ENCODE assay signal across 16 cellular contexts in the genomic region with DNA sequence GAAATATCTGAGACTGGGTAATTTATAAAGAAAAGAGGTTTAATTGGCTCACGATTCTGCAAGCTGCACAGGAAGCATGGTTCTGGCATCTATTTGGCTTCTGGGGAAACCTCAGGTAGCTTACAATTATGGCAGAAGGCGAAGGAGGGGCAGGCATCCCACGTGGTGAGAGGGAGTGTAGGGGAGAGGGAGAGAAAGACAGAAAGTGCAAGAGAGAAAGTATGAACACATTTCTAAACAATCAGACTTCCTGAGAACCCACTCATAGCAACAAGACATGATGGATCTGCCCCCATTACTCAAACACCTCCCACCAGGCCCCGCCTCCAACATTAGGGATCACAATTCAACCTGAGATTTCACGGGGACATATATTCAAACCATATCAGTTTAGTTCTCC.
DNase-seq lines count a peak whose midpoint lies in the region; ATAC-seq and TF ChIP-seq lines count a peak whose summit lies in the region.
"Had no signal": no experiment of that assay in that cellular context is flagged by ENCODE, and none has a peak within 500 bp of the region (broad histone marks: within the 10 kb centered on the region; RNA-seq: fewer than 3 reads in every experiment).

No MANE protein-coding gene starts in this region.

- H3K27ac ChIP-seq in GM23338 (ENCODE audit: low read depth), result no peak overlapping the region

- no peaks in the 10 kb centered on the region for H3K27me3 ChIP-seq in GM23338 (ENCODE audit: insufficient read depth)

- H3K4me1 ChIP-seq in GM23338 (ENCODE audit: insufficient read depth), result no peaks in the 10 kb centered on the region
- H3K4me1 ChIP-seq: HAP-1 had no signal

- H3K36me3 Mint-ChIP-seq in activated CD4-positive, alpha-beta memory T cell treated with anti-CD3 and anti-CD28 coated beads for 36 hours, result no peaks in the 10 kb centered on the region
- H3K36me3 Mint-ChIP-seq in activated CD4-positive, alpha-beta memory T cell treated with anti-CD3 and anti-CD28 coated beads, Interleukin-2, amount 10 ng/mL, durations not matched to agents 7 days and 5 days (ENCODE audit: low read depth), result no peaks in the 10 kb centered on the region
- H3K36me3 Mint-ChIP-seq in GM23338 (ENCODE audit: low read depth) (peaks cover 2% of the 10 kb centered on the region; the same call in 1 of the 3 replicates), T-helper 17 cell (ENCODE audit: low read depth) (no peaks in the 10 kb centered on the region)
- H3K36me3 Mint-ChIP-seq in stimulated activated effector memory CD8-positive, alpha-beta T cell treated with anti-CD3 and anti-CD28 coated beads, Interleukin-12 subunit alpha, Interleukin-12 subunit beta, amount 100 ng/mL, for 72 hours, result no peaks in the 10 kb centered on the region
- H3K36me3 Mint-ChIP-seq in effector memory CD8-positive, alpha-beta T cell (ENCODE audit: insufficient read depth), result no peaks in the 10 kb centered on the region
- H3K36me3 Mint-ChIP-seq: CD4-positive, alpha-beta memory T cell had no signal

- TF ChIP-seq CTCF in GM23338 (conservative IDR thresholded peaks at IDR 0.05; ENCODE audit: low read depth in 2 of 2), result no peak

- 0 out of 2 replicates have a peak, but pooled peaks cover 3% of the 10 kb centered on the region for H3K36me3 ChIP-seq in GM23338 (ENCODE audit: insufficient read depth)
- H3K36me3 ChIP-seq: HAP-1 had no signal

- CTCF ChIA-PET in activated CD4-positive, alpha-beta memory T cell treated with anti-CD3 and anti-CD28 coated beads for 36 hours (lab: Charles Lee), result interaction anchor here (1.3 to 9.0 kb wide), 6 partner anchors 20 to 127 kb away, joined by 3 to 89 read pairs (median 18); no protein-coding TSS in a partner anchor
- CTCF ChIA-PET in activated CD4-positive, alpha-beta memory T cell treated with anti-CD3 and anti-CD28 coated beads, Interleukin-2, amount 10 ng/mL, durations not matched to agents 7 days and 5 days (lab: Charles Lee), result interaction anchor here (1.4 to 2.7 kb wide), 6 partner anchors 24 to 518 kb away, joined by 3 to 29 read pairs (median 4); no protein-coding TSS in a partner anchor

- no peak overlapping the region for H3K4me3 Mint-ChIP-seq in activated CD4-positive, alpha-beta memory T cell treated with anti-CD3 and anti-CD28 coated beads for 36 hours
- H3K4me3 Mint-ChIP-seq in activated CD4-positive, alpha-beta memory T cell treated with anti-CD3 and anti-CD28 coated beads, Interleukin-2, amount 10 ng/mL, durations not matched to agents 7 days and 5 days, result no peak overlapping the region
- H3K4me3 Mint-ChIP-seq in GM23338 (no peak overlapping the region), T-helper 17 cell (no peak overlapping the region)
- H3K4me3 Mint-ChIP-seq in stimulated activated effector memory CD8-positive, alpha-beta T cell treated with anti-CD3 and anti-CD28 coated beads, Interleukin-12 subunit alpha, Interleukin-12 subunit beta, amount 100 ng/mL, for 72 hours, result no peak overlapping the region
- H3K4me3 Mint-ChIP-seq in effector memory CD8-positive, alpha-beta T cell, result no peak overlapping the region
- H3K4me3 Mint-ChIP-seq: CD4-positive, alpha-beta memory T cell; HFFc6 had no signal

- DNase-seq in activated CD4-positive, alpha-beta memory T cell treated with anti-CD3 and anti-CD28 coated beads for 36 hours, result peak; percentile 31
- DNase-seq in activated CD4-positive, alpha-beta memory T cell treated with anti-CD3 and anti-CD28 coated beads, Interleukin-2, amount 10 ng/mL, durations not matched to agents 7 days and 5 days, result no peak
- DNase-seq in GM23338 (ENCODE audit: low spot score) (no peak), T-helper 17 cell (no peak)
- DNase-seq in stimulated activated effector memory CD8-positive, alpha-beta T cell treated with anti-CD3 and anti-CD28 coated beads, Interleukin-12 subunit alpha, Interleukin-12 subunit beta, amount 100 ng/mL, for 72 hours (ENCODE audit: low spot score in 2 of 2), result no peak
- no peak for DNase-seq in effector memory CD8-positive, alpha-beta T cell
- DNase-seq: C1 segment of cervical spinal cord; Calu3; CD4-positive, alpha-beta memory T cell; COR-L47; DMS53; DMS79 treated with DMSO at 0.1 percent for 48 hours; GF-D8; GOT3; HFFc6 had no signal

- H3K4me2 ChIP-seq in GM23338, result no peak overlapping the region

- no peaks in the 10 kb centered on the region for H4K20me1 ChIP-seq in GM23338 (replicated peaks; ENCODE audit: insufficient read depth)

- H3K9me3 Mint-ChIP-seq in activated CD4-positive, alpha-beta memory T cell treated with anti-CD3 and anti-CD28 coated beads for 36 hours, result peaks cover 11% of the 10 kb centered on the region
- peaks cover 11% of the 10 kb centered on the region for H3K9me3 Mint-ChIP-seq in activated CD4-positive, alpha-beta memory T cell treated with anti-CD3 and anti-CD28 coated beads, Interleukin-2, amount 10 ng/mL, durations not matched to agents 7 days and 5 days
- peaks cover 17% of the 10 kb centered on the region; the same call in 2 of the 3 replicates for H3K9me3 Mint-ChIP-seq in GM23338
- peaks cover 2% of the 10 kb centered on the region for H3K9me3 Mint-ChIP-seq in stimulated activated effector memory CD8-positive, alpha-beta T cell treated with anti-CD3 and anti-CD28 coated beads, Interleukin-12 subunit alpha, Interleukin-12 subunit beta, amount 100 ng/mL, for 72 hours
- H3K9me3 Mint-ChIP-seq in effector memory CD8-positive, alpha-beta T cell, result peaks cover 0 to 1% of the 10 kb centered on the region in 2 donors

- H2AFZ ChIP-seq in GM23338, result 0 out of 2 replicates have a peak overlapping the region, but pooled peaks have one; percentile 18

- ATAC-seq in GM23338 (no peak), T-helper 17 cell (no peak)
- ATAC-seq in stimulated activated effector memory CD8-positive, alpha-beta T cell treated with anti-CD3 and anti-CD28 coated beads, Interleukin-12 subunit alpha, Interleukin-12 subunit beta, amount 100 ng/mL, for 72 hours, result peak; percentile 51
- no peak for ATAC-seq in effector memory CD8-positive, alpha-beta T cell (replicated peaks)

- POLR2A ChIA-PET in activated CD4-positive, alpha-beta memory T cell treated with anti-CD3 and anti-CD28 coated beads for 36 hours (lab: Charles Lee), result no interaction called here
- POLR2A ChIA-PET in activated CD4-positive, alpha-beta memory T cell treated with anti-CD3 and anti-CD28 coated beads, Interleukin-2, amount 10 ng/mL, durations not matched to agents 7 days and 5 days (lab: Charles Lee), result no interaction called here

- no peaks in the 10 kb centered on the region for H3K79me2 ChIP-seq in GM23338 (replicated peaks; ENCODE audit: insufficient read depth)

- H3K4me1 Mint-ChIP-seq in activated CD4-positive, alpha-beta memory T cell treated with anti-CD3 and anti-CD28 coated beads for 36 hours (ENCODE audit: low read depth), result peaks cover 4% of the 10 kb centered on the region
- peaks cover 3% of the 10 kb centered on the region for H3K4me1 Mint-ChIP-seq in activated CD4-positive, alpha-beta memory T cell treated with anti-CD3 and anti-CD28 coated beads, Interleukin-2, amount 10 ng/mL, durations not matched to agents 7 days and 5 days
- H3K4me1 Mint-ChIP-seq in GM23338 (no peaks in the 10 kb centered on the region; the same call in 2 of the 3 replicates), T-helper 17 cell (no peaks in the 10 kb centered on the region)
- peaks cover 17% of the 10 kb centered on the region for H3K4me1 Mint-ChIP-seq in stimulated activated effector memory CD8-positive, alpha-beta T cell treated with anti-CD3 and anti-CD28 coated beads, Interleukin-12 subunit alpha, Interleukin-12 subunit beta, amount 100 ng/mL, for 72 hours
- peaks cover 0 to 4% of the 10 kb centered on the region in 2 donors for H3K4me1 Mint-ChIP-seq in effector memory CD8-positive, alpha-beta T cell (ENCODE audit: low read depth in 2 of 2)

- peaks cover 3% of the 10 kb centered on the region for H3K27me3 Mint-ChIP-seq in activated CD4-positive, alpha-beta memory T cell treated with anti-CD3 and anti-CD28 coated beads for 36 hours
- H3K27me3 Mint-ChIP-seq in activated CD4-positive, alpha-beta memory T cell treated with anti-CD3 and anti-CD28 coated beads, Interleukin-2, amount 10 ng/mL, durations not matched to agents 7 days and 5 days, result no peaks in the 10 kb centered on the region
- H3K27me3 Mint-ChIP-seq in GM23338 (ENCODE audit: insufficient read depth, low read depth, poor library complexity), result peaks cover 2% of the 10 kb centered on the region
- no peaks in the 10 kb centered on the region for H3K27me3 Mint-ChIP-seq in T-helper 17 cell
- no peaks in the 10 kb centered on the region for H3K27me3 Mint-ChIP-seq in effector memory CD8-positive, alpha-beta T cell

- H3K4me3 ChIP-seq in GM23338, result no peak overlapping the region
- H3K4me3 ChIP-seq: HAP-1 had no signal

- no peak overlapping the region for H3K27ac Mint-ChIP-seq in activated CD4-positive, alpha-beta memory T cell treated with anti-CD3 and anti-CD28 coated beads for 36 hours
- H3K27ac Mint-ChIP-seq in activated CD4-positive, alpha-beta memory T cell treated with anti-CD3 and anti-CD28 coated beads, Interleukin-2, amount 10 ng/mL, durations not matched to agents 7 days and 5 days, result no peak overlapping the region
- H3K27ac Mint-ChIP-seq in GM23338 (no peak overlapping the region), T-helper 17 cell (peak overlapping the region; percentile 37)
- H3K27ac Mint-ChIP-seq in stimulated activated effector memory CD8-positive, alpha-beta T cell treated with anti-CD3 and anti-CD28 coated beads, Interleukin-12 subunit alpha, Interleukin-12 subunit beta, amount 100 ng/mL, for 72 hours, result no peak overlapping the region
- H3K27ac Mint-ChIP-seq in effector memory CD8-positive, alpha-beta T cell, result peak overlapping the region in 1 of 2 donors; percentile 77
- H3K27ac Mint-ChIP-seq: HFFc6 had no signal

- H3K9me3 ChIP-seq in T-helper 17 cell (ENCODE audit: control insufficient read depth, low read length, poor library complexity, severe bottlenecking), result peaks cover 4% of the 10 kb centered on the region
- H3K9me3 ChIP-seq: HAP-1 had no signal

- intact Hi-C loops in activated CD4-positive, alpha-beta memory T cell treated with anti-CD3 and anti-CD28 coated beads for 36 hours (cut with micrococcal nuclease), result loop anchor here (5.0 to 10.0 kb wide), 3 partner anchors 405 to 725 kb away; a partner anchor contains a TSS

- H3K9me2 ChIP-seq in GM23338 (ENCODE audit: insufficient read depth), result no peaks in the 10 kb centered on the region

- no peaks in the 10 kb centered on the region for H3F3A ChIP-seq in GM23338 (replicated peaks; ENCODE audit: low read depth)

TF ChIP-seq in GM23338, 12 proteins besides CTCF, POLR2A, EP300 and RAD21 (continues in another document):
- TF ChIP-seq, protein P1, sequence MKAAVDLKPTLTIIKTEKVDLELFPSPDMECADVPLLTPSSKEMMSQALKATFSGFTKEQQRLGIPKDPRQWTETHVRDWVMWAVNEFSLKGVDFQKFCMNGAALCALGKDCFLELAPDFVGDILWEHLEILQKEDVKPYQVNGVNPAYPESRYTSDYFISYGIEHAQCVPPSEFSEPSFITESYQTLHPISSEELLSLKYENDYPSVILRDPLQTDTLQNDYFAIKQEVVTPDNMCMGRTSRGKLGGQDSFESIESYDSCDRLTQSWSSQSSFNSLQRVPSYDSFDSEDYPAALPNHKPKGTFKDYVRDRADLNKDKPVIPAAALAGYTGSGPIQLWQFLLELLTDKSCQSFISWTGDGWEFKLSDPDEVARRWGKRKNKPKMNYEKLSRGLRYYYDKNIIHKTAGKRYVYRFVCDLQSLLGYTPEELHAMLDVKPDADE (IDR thresholded peaks at IDR 0.05), result no peak
- TF ChIP-seq NANOG (IDR thresholded peaks at IDR 0.05; ENCODE audit: borderline replicate concordance), result no peak
